Comparison of ENCODE assay signal across 9 cellular contexts in the genomic region with DNA sequence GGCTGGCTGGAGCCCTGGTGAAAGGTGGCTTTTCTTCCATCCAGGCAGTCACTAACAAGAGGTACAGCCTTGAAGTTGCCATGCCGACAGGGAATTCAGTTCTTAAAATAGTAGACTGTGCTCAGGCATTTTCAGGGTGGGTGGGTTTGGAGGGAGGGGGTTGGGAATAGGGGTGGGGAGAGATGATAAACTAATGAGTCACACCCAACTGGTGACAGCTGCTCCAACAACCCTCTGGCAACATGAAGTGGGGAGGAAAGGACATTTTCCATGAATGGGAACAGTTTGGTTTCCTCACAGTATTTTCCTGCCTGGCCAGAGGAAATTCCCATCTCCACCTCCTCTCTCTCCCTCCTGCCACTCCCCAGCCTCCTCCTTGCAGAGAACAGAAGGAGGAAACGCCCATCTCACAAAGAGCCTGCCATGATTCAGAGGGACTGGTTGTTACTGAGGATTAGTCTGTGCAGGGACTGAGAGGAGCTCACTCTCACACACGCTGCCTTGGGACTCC.
DNase-seq lines count a peak whose midpoint lies in the region; ATAC-seq and TF ChIP-seq lines count a peak whose summit lies in the region.
"Had no signal": no experiment of that assay in that cellular context is flagged by ENCODE, and none has a peak within 500 bp of the region (broad histone marks: within the 10 kb centered on the region; RNA-seq: fewer than 3 reads in every experiment).

No MANE protein-coding gene starts in this region.

- H3K79me2 ChIP-seq in mammary epithelial cell (ENCODE audit: insufficient read depth, low read length): no peaks in the 10 kb centered on the region

- H3K9ac ChIP-seq in mammary epithelial cell (ENCODE audit: insufficient read depth, low read length): no peak overlapping the region

- H3K27ac Mint-ChIP-seq in CD14-positive monocyte: no peak overlapping the region

- no peak for DNase-seq in Right ventricle myocardium inferior (ENCODE audit: missing footprints)
- no peak for DNase-seq in cardiac septum (ENCODE audit: low spot score)
- peak; percentile 91 for DNase-seq in mammary epithelial cell
- DNase-seq in kidney glomerular epithelial cell (lab: John Stamatoyannopoulos, UW): peak; percentile 59
- no peak for DNase-seq in NCI-H2081 (lab: John Stamatoyannopoulos, UW)
- no peak for DNase-seq in CD14-positive monocyte (ENCODE audit: low spot score)

- TF ChIP-seq CTCF in mammary epithelial cell (conservative IDR thresholded peaks at IDR 0.05 in 1 of 2, IDR thresholded peaks at IDR 0.05 in 1 of 2; ENCODE audit: extremely low read depth in 1 of 2, insufficient read depth in 1 of 2, low read depth in 1 of 2, low read length in 2 of 2) (no peak), CD14-positive monocyte (IDR thresholded peaks at IDR 0.05) (no peak)

- no peaks in the 10 kb centered on the region for H3K36me3 Mint-ChIP-seq in CD14-positive monocyte

- H3K9me3 ChIP-seq in mammary epithelial cell (replicated peaks; ENCODE audit: insufficient read depth, low read length): no peaks in the 10 kb centered on the region

- H3K36me3 ChIP-seq in mammary epithelial cell (ENCODE audit: insufficient read depth, low read length): no peaks in the 10 kb centered on the region

- in situ Hi-C loops in mammary epithelial cell (cut with MboI; ENCODE audit: low sequenced_read_pairs in 2 of 2): loop anchor here (5.0 to 25.0 kb wide), 2 partner anchors 544 to 839 kb away; no protein-coding TSS in a partner anchor

- H3K4me3 Mint-ChIP-seq in CD14-positive monocyte: no peak overlapping the region

- H3K4me2 ChIP-seq in mammary epithelial cell (ENCODE audit: insufficient read depth, low read depth, low read length): peak overlapping the region; percentile 13

- H4K20me1 ChIP-seq in mammary epithelial cell (ENCODE audit: insufficient read depth, low read length): no peaks in the 10 kb centered on the region

- peak overlapping the region; percentile 70 for H2AFZ ChIP-seq in mammary epithelial cell (ENCODE audit: low read depth, low read length)

- H3K4me1 ChIP-seq in mammary epithelial cell (ENCODE audit: insufficient read depth, low read length): peaks cover 28% of the 10 kb centered on the region

- H3K27me3 Mint-ChIP-seq in CD14-positive monocyte (ENCODE audit: low read depth in 3 of 3): peaks cover 0 to 6% (median 4%) of the 10 kb centered on the region in 3 donors

- intact Hi-C loops in Right ventricle myocardium inferior (cut with DNase I) (no loop called here), cardiac septum (cut with DNase I) (loop anchor here (10.0 kb wide), 1 partner anchor 821 kb away; no protein-coding TSS in a partner anchor), mammary epithelial cell (cut with micrococcal nuclease) (no loop called here), CD14-positive monocyte (cut with micrococcal nuclease) (loop anchor here (10.0 kb wide), 2 partner anchors 351 to 541 kb away; a partner anchor contains a TSS)

- H3K4me3 ChIP-seq in mammary epithelial cell (replicated peaks in 1 of 3; ENCODE audit: insufficient read depth in 1 of 3, low read depth in 2 of 3, low read length in 3 of 3): no peak overlapping the region

- BruUV-seq in mammary epithelial cell (replicated peaks; lab: Mats Ljungman, UMichigan): no TSS peak

- ATAC-seq in Right ventricle myocardium inferior (peak; percentile 72), HG03457 (IDR thresholded peaks at IDR 0.05; ENCODE audit: unreplicated experiment) (no peak), HG02623 (IDR thresholded peaks at IDR 0.05; ENCODE audit: unreplicated experiment) (no peak)

- H3K4me1 Mint-ChIP-seq in CD14-positive monocyte: peaks cover 17% of the 10 kb centered on the region

- WGBS in mammary epithelial cell (ENCODE audit: low coverage, missing lambda C conversion rate): 33% methylated on average over 2 of the region's 3 CpGs

- dilution Hi-C loops in mammary epithelial cell (cut with HindIII; ENCODE audit: low sequenced_read_pairs): loop anchor here (25.0 kb wide), 2 partner anchors 264 to 539 kb away; no protein-coding TSS in a partner anchor

- no peaks in the 10 kb centered on the region for H3K27me3 ChIP-seq in mammary epithelial cell (ENCODE audit: insufficient read depth, low read length)

- CTCF ChIA-PET in mammary epithelial cell (lab: Charles Lee; ENCODE audit: low non-redundant PET): interaction anchor here (0.6 kb wide), 1 partner anchor 230 kb away, joined by 3 read pairs; no protein-coding TSS in a partner anchor

- peaks cover 0 to 2% (median 0%) of the 10 kb centered on the region in 7 donors for H3K9me3 Mint-ChIP-seq in CD14-positive monocyte

- H3K27ac ChIP-seq in mammary epithelial cell (ENCODE audit: insufficient read depth, low read depth, low read length): peak overlapping the region; percentile 70
- H3K27ac ChIP-seq: C4-2B had no signal

Comparison
In these comparisons a context has a peak if more than half of its experiments do, and no peak if none do; other contexts are left out.
1. intact Hi-C loops: an anchor here in cardiac septum (10.0 kb wide) and CD14-positive monocyte (10.0 kb wide); none called in Right ventricle myocardium inferior and mammary epithelial cell.
2. DNase-seq: peak in mammary epithelial cell (single experiment) and kidney glomerular epithelial cell (single experiment); none in Right ventricle myocardium inferior (single experiment), cardiac septum (single experiment), NCI-H2081 (0 of 2) and CD14-positive monocyte (single experiment).